ENCODE assay signal across 8 cellular contexts in the genomic region with DNA sequence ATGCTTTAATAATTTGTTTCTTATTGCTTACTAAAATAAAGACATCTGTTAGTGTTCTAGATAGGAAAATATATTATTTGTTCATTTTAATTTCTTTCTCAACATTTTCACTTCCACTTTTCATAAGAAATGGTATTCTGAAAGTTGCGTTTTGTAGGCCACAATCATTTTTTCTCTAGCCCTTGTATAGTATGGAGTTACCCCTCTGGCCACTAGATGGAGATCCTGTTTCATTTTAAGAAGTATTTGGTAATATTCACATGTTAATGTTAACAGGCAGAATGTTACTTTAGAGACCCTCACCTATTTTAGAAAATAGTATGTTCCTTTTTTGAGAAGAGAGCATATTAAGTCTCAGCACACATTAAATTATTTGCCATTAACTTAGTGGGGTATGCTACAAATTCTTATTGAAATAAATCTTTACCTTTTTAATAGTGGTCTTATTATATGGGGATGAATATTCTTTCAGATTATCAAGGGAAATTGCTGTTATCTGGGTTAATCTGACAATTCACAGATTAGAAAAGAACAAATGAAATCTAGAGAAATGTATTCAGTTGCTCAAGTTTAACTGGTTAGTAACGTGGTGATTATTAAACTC.
DNase-seq lines count a peak whose midpoint lies in the region; ATAC-seq and TF ChIP-seq lines count a peak whose summit lies in the region.

No MANE protein-coding gene starts in this region.

- ATAC-seq in activated CD8-positive, alpha-beta T cell treated with anti-CD3 and anti-CD28 coated beads for 36 hours, result peak; percentile 71
- peak in 6 of 8 donors; percentile 58 to 75 (median 70) for ATAC-seq in heart right ventricle
- ATAC-seq in stimulated activated effector memory CD8-positive, alpha-beta T cell treated with anti-CD3 and anti-CD28 coated beads, Interleukin-12 subunit alpha, Interleukin-12 subunit beta, amount 100 ng/mL, for 72 hours, result peak; percentile 46

- H3K27me3 Mint-ChIP-seq in activated CD8-positive, alpha-beta T cell treated with anti-CD3 and anti-CD28 coated beads for 36 hours, result no peaks in the 10 kb centered on the region

- no peaks in the 10 kb centered on the region for H3K9me3 Mint-ChIP-seq in activated CD8-positive, alpha-beta T cell treated with anti-CD3 and anti-CD28 coated beads for 36 hours
- no peaks in the 10 kb centered on the region for H3K9me3 Mint-ChIP-seq in stimulated activated effector memory CD8-positive, alpha-beta T cell treated with anti-CD3 and anti-CD28 coated beads, Interleukin-12 subunit alpha, Interleukin-12 subunit beta, amount 100 ng/mL, for 72 hours

- H3K36me3 ChIP-seq in GM06990 (ENCODE audit: control insufficient read depth, insufficient read depth, low read length) (no peaks in the 10 kb centered on the region; the same call in 1 of the 2 replicates), heart right ventricle (peaks cover 0 to 61% (median 6%) of the 10 kb centered on the region in 9 donors)

- POLR2A ChIA-PET in HEK293T (lab: Yijun Ruan, JAX), result no interaction called here
- POLR2A ChIA-PET in activated CD8-positive, alpha-beta T cell treated with anti-CD3 and anti-CD28 coated beads for 36 hours (lab: Charles Lee), result no interaction called here

- H3K4me1 Mint-ChIP-seq in activated CD8-positive, alpha-beta T cell treated with anti-CD3 and anti-CD28 coated beads for 36 hours (ENCODE audit: low read depth), result peaks cover 2% of the 10 kb centered on the region
- H3K4me1 Mint-ChIP-seq in stimulated activated effector memory CD8-positive, alpha-beta T cell treated with anti-CD3 and anti-CD28 coated beads, Interleukin-12 subunit alpha, Interleukin-12 subunit beta, amount 100 ng/mL, for 72 hours, result no peaks in the 10 kb centered on the region

- WGBS in heart right ventricle, 2 donors, result 68 to 83% methylated on average over 2 of the region's 2 CpGs
- 64 to 73% methylated on average over 2 of the region's 2 CpGs for WGBS in lower leg skin, 2 donors

- H3K4me1 ChIP-seq in heart right ventricle, result peaks cover 0 to 12% (median 2%) of the 10 kb centered on the region in 9 donors

- no peak overlapping the region for H3K27ac ChIP-seq in heart right ventricle

- H3K4me3 ChIP-seq in GM06990 (replicated peaks; ENCODE audit: low read depth, low read length), result no peak overlapping the region
- no peak overlapping the region for H3K4me3 ChIP-seq in heart right ventricle
- no peak overlapping the region for H3K4me3 ChIP-seq in lower leg skin (ENCODE audit: low read depth, poor library complexity, severe bottlenecking)

- TF ChIP-seq POLR2A in lower leg skin (IDR thresholded peaks at IDR 0.05), result no peak

- peak; percentile 21 for DNase-seq in A172 (ENCODE audit: low spot score)
- DNase-seq in GM06990 (ENCODE audit: extremely low read depth, insufficient read length), result no peak
- DNase-seq in HEK293T (ENCODE audit: extremely low spot score), result peak; percentile 25
- DNase-seq in MV-4-11 (lab: John Stamatoyannopoulos, UW), result peak; percentile 89
- no peak for DNase-seq in activated CD8-positive, alpha-beta T cell treated with anti-CD3 and anti-CD28 coated beads for 36 hours
- no peak for DNase-seq in heart right ventricle
- DNase-seq in stimulated activated effector memory CD8-positive, alpha-beta T cell treated with anti-CD3 and anti-CD28 coated beads, Interleukin-12 subunit alpha, Interleukin-12 subunit beta, amount 100 ng/mL, for 72 hours (ENCODE audit: low spot score in 2 of 2), result no peak
- no peak for DNase-seq in lower leg skin (ENCODE audit: low spot score in 2 of 2)

- no peaks in the 10 kb centered on the region for H3K9me3 ChIP-seq in heart right ventricle

- CTCF ChIA-PET in HEK293T (lab: Yijun Ruan, JAX), result no interaction called here
- CTCF ChIA-PET in activated CD8-positive, alpha-beta T cell treated with anti-CD3 and anti-CD28 coated beads for 36 hours (lab: Charles Lee), result no interaction called here

- peaks cover 4% of the 10 kb centered on the region for H3K36me3 Mint-ChIP-seq in activated CD8-positive, alpha-beta T cell treated with anti-CD3 and anti-CD28 coated beads for 36 hours (ENCODE audit: low read depth)
- peaks cover 75% of the 10 kb centered on the region for H3K36me3 Mint-ChIP-seq in stimulated activated effector memory CD8-positive, alpha-beta T cell treated with anti-CD3 and anti-CD28 coated beads, Interleukin-12 subunit alpha, Interleukin-12 subunit beta, amount 100 ng/mL, for 72 hours

- H3K27ac Mint-ChIP-seq in activated CD8-positive, alpha-beta T cell treated with anti-CD3 and anti-CD28 coated beads for 36 hours, result no peak overlapping the region
- no peak overlapping the region for H3K27ac Mint-ChIP-seq in stimulated activated effector memory CD8-positive, alpha-beta T cell treated with anti-CD3 and anti-CD28 coated beads, Interleukin-12 subunit alpha, Interleukin-12 subunit beta, amount 100 ng/mL, for 72 hours

- no peak overlapping the region for H3K4me3 Mint-ChIP-seq in activated CD8-positive, alpha-beta T cell treated with anti-CD3 and anti-CD28 coated beads for 36 hours
- no peak overlapping the region for H3K4me3 Mint-ChIP-seq in stimulated activated effector memory CD8-positive, alpha-beta T cell treated with anti-CD3 and anti-CD28 coated beads, Interleukin-12 subunit alpha, Interleukin-12 subunit beta, amount 100 ng/mL, for 72 hours

- TF ChIP-seq CTCF in GM06990 (IDR thresholded peaks at IDR 0.05; ENCODE audit: insufficient read depth, low read length, poor library complexity, severe bottlenecking), result peak; percentile 68
- TF ChIP-seq CTCF in activated CD8-positive, alpha-beta T cell treated with anti-CD3 and anti-CD28 coated beads for 36 hours (IDR thresholded peaks at IDR 0.05), result peak; percentile 86
- TF ChIP-seq CTCF in heart right ventricle (IDR thresholded peaks at IDR 0.05), result peak; percentile 40 to 83 (median 76)
- TF ChIP-seq CTCF in lower leg skin (IDR thresholded peaks at IDR 0.05), result no peak

- intact Hi-C loops in activated CD8-positive, alpha-beta T cell treated with anti-CD3 and anti-CD28 coated beads for 36 hours (cut with micrococcal nuclease), result loop anchor here (5.0 kb wide), 1 partner anchor 393 kb away; the partner anchor contains the start of gene LTBP1
- intact Hi-C loops in heart right ventricle (cut with DNase I) (loop anchor here in 6 of 10 donors (5.0 to 10.0 kb wide), 4 partner anchors 471 to 1031 kb away; no protein-coding TSS in a partner anchor), lower leg skin (cut with DNase I; ENCODE audit: low total_unique reads) (loop anchor here (10.0 kb wide), 1 partner anchor 481 kb away; no protein-coding TSS in a partner anchor)

- H3K27me3 ChIP-seq in GM06990 (replicated peaks; ENCODE audit: control insufficient read depth, insufficient read depth, low read length) (no peaks in the 10 kb centered on the region), heart right ventricle (no peaks in the 10 kb centered on the region)

TF ChIP-seq in HEK293T, 16 proteins besides CTCF, POLR2A, EP300 and RAD21:
- no peak for TF ChIP-seq ELF4 (IDR thresholded peaks at IDR 0.05)
- TF ChIP-seq LEF1 (IDR thresholded peaks at IDR 0.05; ENCODE audit: borderline replicate concordance), result no peak
- TF ChIP-seq FOXK2 (IDR thresholded peaks at IDR 0.05), result no peak
- TF ChIP-seq HDGF (IDR thresholded peaks at IDR 0.05; ENCODE audit: borderline replicate concordance), result no peak
- TF ChIP-seq BHLHE40 (IDR thresholded peaks at IDR 0.05; ENCODE audit: borderline replicate concordance), result no peak
- no peak for TF ChIP-seq FOXM1 (IDR thresholded peaks at IDR 0.05; ENCODE audit: borderline replicate concordance)
- TF ChIP-seq TARDBP (IDR thresholded peaks at IDR 0.05), result no peak
- no peak for TF ChIP-seq SUZ12 (IDR thresholded peaks at IDR 0.05)
- no peak for TF ChIP-seq FOXA1 (IDR thresholded peaks at IDR 0.05)
- no peak for TF ChIP-seq ZNF384 (IDR thresholded peaks at IDR 0.05)

Comparison
In these comparisons a context has a peak if more than half of its experiments do, and no peak if none do; other contexts are left out.
1. DNase-seq: peak in A172 (single experiment), HEK293T (single experiment) and MV-4-11 (single experiment); none in GM06990 (single experiment), activated CD8-positive, alpha-beta T cell treated with anti-CD3 and anti-CD28 coated beads for 36 hours (single experiment), heart right ventricle (0 of 2), stimulated activated effector memory CD8-positive, alpha-beta T cell treated with anti-CD3 and anti-CD28 coated beads, Interleukin-12 subunit alpha, Interleukin-12 subunit beta, amount 100 ng/mL, for 72 hours (0 of 2) and lower leg skin (0 of 2).
2. CTCF ChIP-seq: peak in GM06990 (single experiment), activated CD8-positive, alpha-beta T cell treated with anti-CD3 and anti-CD28 coated beads for 36 hours (single experiment) and heart right ventricle (9 of 9); none in lower leg skin (0 of 3).
3. Peak in every context shown above with its lines, with median percentiles within 50 percentile points of each other: ATAC-seq.